In the genomic region with DNA sequence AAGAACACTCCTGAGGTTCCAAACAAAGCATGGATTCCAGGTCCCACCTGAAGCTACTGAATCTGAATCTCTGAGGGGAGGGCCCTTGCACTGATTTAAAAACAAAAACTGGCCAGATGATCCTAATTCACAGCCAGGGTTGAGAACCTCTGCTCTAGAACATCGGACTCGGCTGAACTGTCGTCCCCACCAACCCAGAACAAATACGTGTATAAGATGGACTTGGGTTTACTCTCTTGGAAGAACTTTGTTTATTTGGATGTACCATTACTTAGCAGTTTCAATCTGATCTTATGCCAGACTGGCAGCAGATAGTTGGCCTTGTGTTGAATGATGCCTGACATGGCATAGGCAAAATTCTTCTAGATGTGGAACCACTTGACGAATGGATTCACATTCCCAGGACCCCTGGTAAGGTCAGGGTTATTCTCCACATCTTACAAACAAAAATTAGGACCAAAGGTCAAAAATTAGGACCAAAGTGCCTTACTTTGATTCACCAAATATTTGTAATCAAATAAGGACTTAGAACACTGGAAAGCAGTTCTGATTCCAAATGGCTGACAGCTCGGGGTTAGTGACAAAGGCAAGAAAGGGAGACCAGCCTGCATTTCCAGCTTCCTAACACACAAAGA, we compare ENCODE assay signal across 30 cellular contexts.
"Had no signal": no experiment of that assay in that cellular context is flagged by ENCODE, and none has a peak within 500 bp of the region (broad histone marks: within the 10 kb centered on the region; RNA-seq: fewer than 3 reads in every experiment).

No MANE protein-coding gene starts in this region.

- DNase-seq: activated CD4-positive, alpha-beta T cell treated with anti-CD3 and anti-CD28 coated beads, Interleukin-2, amount 10 ng/mL, durations not matched to agents 24 days and 14 days; activated CD4-positive, alpha-beta T cell treated with anti-CD3 and anti-CD28 coated beads, Interleukin-2, amount 50 U/mL, for 4 hours; activated CD8-positive, alpha-beta T cell treated with anti-CD3 and anti-CD28 coated beads for 36 hours; activated effector memory CD4-positive, alpha-beta T cell treated with anti-CD3 and anti-CD28 coated beads, Interleukin-2, amount 50 U/mL, for 16 hours; activated naive CD4-positive, alpha-beta T cell; activated naive CD4-positive, alpha-beta T cell treated with anti-CD3 and anti-CD28 coated beads, Interleukin-2, amount 50 U/mL, for 16 hours; activated naive CD8-positive, alpha-beta T cell treated with anti-CD3 and anti-CD28 coated beads for 36 hours; activated T-cell treated with anti-CD3 and anti-CD28 coated beads, Interleukin-2, amount 50 U/mL, for 1 hour; activated T-cell treated with anti-CD3 and anti-CD28 coated beads, Interleukin-2, amount 50 U/mL, for 72 hours; amygdala; NCI-H1092 treated with DMSO at 0.1 percent for 48 hours; NCI-H1417; NCI-H146; NCI-H187; NCI-H2029 treated with DMSO at 0.1 percent for 48 hours; NCI-H2107; NCI-H2171; NCI-H510A; NCI-H526; NCI-H748 treated with DMSO at 0.1 percent for 48 hours; NK-92 treated with Interleukin-12 subunit alpha and Interleukin-12 subunit beta, amount 100 ng/mL, for 24 hours; PC-9; SIG-M5; T1000; WERI-Rb-1 had no signal

- ATAC-seq: activated CD8-positive, alpha-beta T cell treated with anti-CD3 and anti-CD28 coated beads for 36 hours; activated T-cell treated with anti-CD3 and anti-CD28 coated beads, Interleukin-2, amount 50 U/mL, for 72 hours; activated T-helper 17 cell treated with anti-CD3 and anti-CD28 coated beads, Interleukin-2, amount 50 U/mL, for 72 hours; SK-N-SH treated with all-trans-retinoic acid at 6 μM for 48 hours had no signal

- H3K4me2 ChIP-seq: PC-9 had no signal

- H3K4me3 ChIP-seq: ascending aorta, cardiac muscle cell, PC-9 had no signal

- H3K9me3 ChIP-seq: ascending aorta had no signal

- H3K27ac Mint-ChIP-seq: activated CD4-positive, alpha-beta T cell treated with anti-CD3 and anti-CD28 coated beads, Interleukin-2, amount 10 ng/mL, durations not matched to agents 24 days and 14 days; activated CD8-positive, alpha-beta T cell treated with anti-CD3 and anti-CD28 coated beads for 36 hours; activated naive CD8-positive, alpha-beta T cell treated with anti-CD3 and anti-CD28 coated beads for 36 hours; activated T-cell treated with anti-CD3 and anti-CD28 coated beads, Interleukin-2, amount 50 U/mL, for 72 hours; activated T-helper 17 cell treated with anti-CD3 and anti-CD28 coated beads, Interleukin-2, amount 50 U/mL, for 72 hours had no signal

- H3K36me3 ChIP-seq: ascending aorta, cardiac muscle cell, WERI-Rb-1 had no signal

- H3K4me1 ChIP-seq: ascending aorta had no signal

- H3K4me3 Mint-ChIP-seq: activated CD4-positive, alpha-beta T cell treated with anti-CD3 and anti-CD28 coated beads, Interleukin-2, amount 10 ng/mL, durations not matched to agents 24 days and 14 days; activated CD8-positive, alpha-beta T cell treated with anti-CD3 and anti-CD28 coated beads for 36 hours; activated naive CD8-positive, alpha-beta T cell treated with anti-CD3 and anti-CD28 coated beads for 36 hours; activated T-cell treated with anti-CD3 and anti-CD28 coated beads, Interleukin-2, amount 50 U/mL, for 72 hours; activated T-helper 17 cell treated with anti-CD3 and anti-CD28 coated beads, Interleukin-2, amount 50 U/mL, for 72 hours; central memory CD8-positive, alpha-beta T cell had no signal

- H3K4me1 Mint-ChIP-seq: activated T-helper 17 cell treated with anti-CD3 and anti-CD28 coated beads, Interleukin-2, amount 50 U/mL, for 72 hours; central memory CD8-positive, alpha-beta T cell had no signal

- H3K9me3 Mint-ChIP-seq: activated CD4-positive, alpha-beta T cell treated with anti-CD3 and anti-CD28 coated beads, Interleukin-2, amount 10 ng/mL, durations not matched to agents 24 days and 14 days; activated CD8-positive, alpha-beta T cell treated with anti-CD3 and anti-CD28 coated beads for 36 hours; activated naive CD8-positive, alpha-beta T cell treated with anti-CD3 and anti-CD28 coated beads for 36 hours; activated T-cell treated with anti-CD3 and anti-CD28 coated beads, Interleukin-2, amount 50 U/mL, for 72 hours; activated T-helper 17 cell treated with anti-CD3 and anti-CD28 coated beads, Interleukin-2, amount 50 U/mL, for 72 hours; central memory CD8-positive, alpha-beta T cell had no signal

- H3K27me3 ChIP-seq: ascending aorta, cardiac muscle cell had no signal

- H2AFZ ChIP-seq: PC-9 had no signal

- H3K27me3 Mint-ChIP-seq: activated CD4-positive, alpha-beta T cell treated with anti-CD3 and anti-CD28 coated beads, Interleukin-2, amount 10 ng/mL, durations not matched to agents 24 days and 14 days; activated CD8-positive, alpha-beta T cell treated with anti-CD3 and anti-CD28 coated beads for 36 hours; activated T-helper 17 cell treated with anti-CD3 and anti-CD28 coated beads, Interleukin-2, amount 50 U/mL, for 72 hours; central memory CD8-positive, alpha-beta T cell had no signal

- H3K27ac ChIP-seq: ascending aorta, cardiac muscle cell, PC-9, WERI-Rb-1 had no signal
